In genomic region chr3:29319262-29319661, GRCh38 we compare ENCODE assay signal across 10 cellular contexts. TPM values are rescaled to one million over a fixed set of nuclear protein-coding genes. Genes with fewer than 3 reads are reported as not detected.
DNase-seq lines count a peak whose midpoint lies in the region; ATAC-seq and TF ChIP-seq lines count a peak whose summit lies in the region.
"Had no signal": no experiment of that assay in that cellular context is flagged by ENCODE, and none has a peak within 500 bp of the region (broad histone marks: within the 10 kb centered on the region; RNA-seq: fewer than 3 reads in every experiment).

No MANE protein-coding gene starts in this region.

- H4K91ac ChIP-seq in H9 (ENCODE audit: insufficient read length, low read depth, low read length), result no peak overlapping the region

- H3K27me3 Mint-ChIP-seq in MCF 10A (ENCODE audit: insufficient read depth, unreplicated experiment), result no peaks in the 10 kb centered on the region
- peaks cover 4% of the 10 kb centered on the region for H3K27me3 Mint-ChIP-seq in activated CD8-positive, alpha-beta T cell treated with anti-CD3 and anti-CD28 coated beads for 36 hours
- no peaks in the 10 kb centered on the region for H3K27me3 Mint-ChIP-seq in H9 (ENCODE audit: low read depth)

- intact Hi-C loops in breast epithelium (cut with DNase I; ENCODE audit: low total_unique reads), result no loop called here
- intact Hi-C loops in MCF 10A (cut with micrococcal nuclease), result no loop called here
- intact Hi-C loops in aorta (cut with DNase I), result no loop called here
- intact Hi-C loops in activated CD8-positive, alpha-beta T cell treated with anti-CD3 and anti-CD28 coated beads for 36 hours (cut with micrococcal nuclease), result no loop called here

- H3K4ac ChIP-seq in H9 (ENCODE audit: low read depth, low read length), result no peak overlapping the region

- H3K79me1 ChIP-seq in H9 (ENCODE audit: insufficient read depth, low read depth, low read length, poor library complexity, severe bottlenecking), result no peaks in the 10 kb centered on the region

- CTCF ChIA-PET in MCF 10A (lab: Yijun Ruan, JAX), result interaction anchor here (0.5 to 2.3 kb wide), 4 partner anchors 10 to 1634 kb away, joined by 3 to 6 read pairs (median 3); no protein-coding TSS in a partner anchor
- CTCF ChIA-PET in activated CD8-positive, alpha-beta T cell treated with anti-CD3 and anti-CD28 coated beads for 36 hours (lab: Charles Lee), result no interaction called here

- no TSS peak for BruUV-seq in MCF 10A (replicated peaks; lab: Mats Ljungman, UMichigan)

- H3K18ac ChIP-seq in H9 (ENCODE audit: insufficient read length, low read depth, low read length), result no peak overlapping the region

- no peak overlapping the region for H2BK12ac ChIP-seq in H9 (ENCODE audit: insufficient read length, low read depth, low read length)

- no peak overlapping the region for H3K4me2 ChIP-seq in H9 (ENCODE audit: insufficient read depth, insufficient read length, low read length)

- no peak overlapping the region for H3K27ac Mint-ChIP-seq in MCF 10A (ENCODE audit: low read depth, unreplicated experiment)
- H3K27ac Mint-ChIP-seq in activated CD8-positive, alpha-beta T cell treated with anti-CD3 and anti-CD28 coated beads for 36 hours, result no peak overlapping the region
- H3K27ac Mint-ChIP-seq in H9, result no peak overlapping the region

- H3K36me3 Mint-ChIP-seq in MCF 10A (ENCODE audit: insufficient read depth, unreplicated experiment) (peaks cover under 1% of the 10 kb centered on the region), H9 (ENCODE audit: insufficient read depth in 1 of 3, low read depth in 3 of 3) (no peaks in the 10 kb centered on the region)
- no peaks in the 10 kb centered on the region for H3K36me3 Mint-ChIP-seq in activated CD8-positive, alpha-beta T cell treated with anti-CD3 and anti-CD28 coated beads for 36 hours (ENCODE audit: low read depth)

- no peaks in the 10 kb centered on the region for H3K79me2 ChIP-seq in H9 (ENCODE audit: insufficient read depth, low read length)

- H3K4me3 Mint-ChIP-seq in MCF 10A (ENCODE audit: unreplicated experiment) (no peak overlapping the region), H9 (no peak overlapping the region)
- H3K4me3 Mint-ChIP-seq in activated CD8-positive, alpha-beta T cell treated with anti-CD3 and anti-CD28 coated beads for 36 hours, result no peak overlapping the region

- POLR2A ChIA-PET in MCF 10A (lab: Yijun Ruan, JAX), result interaction anchor here (1.2 to 1.6 kb wide), 4 partner anchors 10 to 16 kb away, joined by 3 to 6 read pairs (median 4); no protein-coding TSS in a partner anchor
- POLR2A ChIA-PET in activated CD8-positive, alpha-beta T cell treated with anti-CD3 and anti-CD28 coated beads for 36 hours (lab: Charles Lee), result no interaction called here

- H3K14ac ChIP-seq in H9 (ENCODE audit: insufficient read depth, low read length), result no peak overlapping the region

- no peak overlapping the region for H4K5ac ChIP-seq in H9 (ENCODE audit: insufficient read length, low read depth, low read length)

- H2BK20ac ChIP-seq in H9 (ENCODE audit: low read depth, low read length, poor library complexity, severe bottlenecking), result no peak overlapping the region

- ATAC-seq in HG02840 (IDR thresholded peaks at IDR 0.05; ENCODE audit: low FRiP score, unreplicated experiment) (peak; percentile 68), HG03565 (IDR thresholded peaks at IDR 0.05; ENCODE audit: unreplicated experiment) (peak; percentile 75), aorta (ENCODE audit: low FRiP score) (no peak)
- no peak for ATAC-seq in activated CD8-positive, alpha-beta T cell treated with anti-CD3 and anti-CD28 coated beads for 36 hours
- ATAC-seq: left lung had no signal

- no peaks in the 10 kb centered on the region for H4K20me1 ChIP-seq in H9 (ENCODE audit: control insufficient read depth, insufficient read depth, insufficient read length)

- H3K4me1 ChIP-seq in breast epithelium (no peaks in the 10 kb centered on the region), aorta (ENCODE audit: control insufficient read depth in 1 of 2, insufficient read depth in 2 of 2, low read length in 2 of 2) (peaks cover 0 to 13% of the 10 kb centered on the region in 2 donors), H9 (ENCODE audit: insufficient read depth, low read length) (no peaks in the 10 kb centered on the region)

- no peak for TF ChIP-seq POLR2A in breast epithelium (IDR thresholded peaks at IDR 0.05)

- H3K56ac ChIP-seq in H9 (ENCODE audit: insufficient read length, low read depth, low read length), result no peak overlapping the region

- 85 to 93% methylated on average over 4 of the region's 4 CpGs for WGBS in aorta, 2 donors
- no CpG with 5 or more reads among the region's 4 CpGs for WGBS in H9 (ENCODE audit: extremely low coverage, insufficient read length, low lambda C conversion rate)

- H3K9ac ChIP-seq in H9 (ENCODE audit: extremely low read depth, insufficient read length, low read length), result no peak overlapping the region

- H3T11ph ChIP-seq in H9 (ENCODE audit: low read length), result no peak overlapping the region

- H3K27ac ChIP-seq in breast epithelium (peak overlapping the region; percentile 54), aorta (ENCODE audit: low read depth in 1 of 2, low read length in 2 of 2) (peak overlapping the region; percentile 63 to 82), H9 (ENCODE audit: insufficient read length, low read depth, low read length) (no peak overlapping the region)
- H3K27ac ChIP-seq: left lung had no signal

- no peak overlapping the region for H2BK5ac ChIP-seq in H9 (ENCODE audit: insufficient read length, low read length)

- TF ChIP-seq CTCF in breast epithelium (IDR thresholded peaks at IDR 0.05) (no peak), MCF 10A (IDR thresholded peaks at IDR 0.05; ENCODE audit: unreplicated experiment) (no peak), H9 (conservative IDR thresholded peaks at IDR 0.05) (no peak)
- no peak for TF ChIP-seq CTCF in activated CD8-positive, alpha-beta T cell treated with anti-CD3 and anti-CD28 coated beads for 36 hours (IDR thresholded peaks at IDR 0.05)

- H3K9me3 ChIP-seq in breast epithelium (no peaks in the 10 kb centered on the region), aorta (ENCODE audit: control insufficient read depth, low read length) (no peaks in the 10 kb centered on the region), H9 (ENCODE audit: control insufficient read depth, low read depth, low read length) (no peaks in the 10 kb centered on the region)
- H3K9me3 ChIP-seq: left lung had no signal

- peaks cover 12% of the 10 kb centered on the region for H3K4me1 Mint-ChIP-seq in MCF 10A (ENCODE audit: insufficient read depth, unreplicated experiment)
- no peaks in the 10 kb centered on the region for H3K4me1 Mint-ChIP-seq in activated CD8-positive, alpha-beta T cell treated with anti-CD3 and anti-CD28 coated beads for 36 hours (ENCODE audit: low read depth)
- peaks cover 0 to 13% of the 10 kb centered on the region in 2 experiments; a peak in 2 of 4 replicates for H3K4me1 Mint-ChIP-seq in H9

- H3K36me3 ChIP-seq in breast epithelium (no peaks in the 10 kb centered on the region), aorta (ENCODE audit: control insufficient read depth in 1 of 2, insufficient read depth in 2 of 2, low read length in 1 of 2) (no peaks in the 10 kb centered on the region)
- H3K36me3 ChIP-seq: left lung had no signal

- H4K8ac ChIP-seq in H9 (replicated peaks; ENCODE audit: insufficient read length, low read depth, low read length), result no peak overlapping the region

- no peaks in the 10 kb centered on the region for H3K9me3 Mint-ChIP-seq in MCF 10A (ENCODE audit: unreplicated experiment)
- H3K9me3 Mint-ChIP-seq in activated CD8-positive, alpha-beta T cell treated with anti-CD3 and anti-CD28 coated beads for 36 hours, result no peaks in the 10 kb centered on the region
- no peaks in the 10 kb centered on the region for H3K9me3 Mint-ChIP-seq in H9

- H2AK5ac ChIP-seq in H9 (ENCODE audit: insufficient read length, low read length), result no peak overlapping the region

- H2AFZ ChIP-seq in H9 (ENCODE audit: low read length), result no peak overlapping the region

- DNase-seq in breast epithelium (ENCODE audit: low spot score in 2 of 2) (no peak), MCF 10A (ENCODE audit: unreplicated experiment) (no peak), aorta (no peak), H9 (no peak), medulla oblongata (ENCODE audit: extremely low spot score) (no peak)
- DNase-seq in activated CD8-positive, alpha-beta T cell treated with anti-CD3 and anti-CD28 coated beads for 36 hours, result no peak
- DNase-seq: left lung, NCI-H226 had no signal

- H3K27me3 ChIP-seq in breast epithelium, result no peaks in the 10 kb centered on the region
- no peaks in the 10 kb centered on the region for H3K27me3 ChIP-seq in aorta (ENCODE audit: control insufficient read depth in 1 of 2, insufficient read depth in 2 of 2, low read length in 1 of 2)
- no peaks in the 10 kb centered on the region for H3K27me3 ChIP-seq in H9 (ENCODE audit: insufficient read depth, low read length)
- H3K27me3 ChIP-seq: left lung had no signal

- H2BK120ac ChIP-seq in H9 (ENCODE audit: low read depth, low read length, poor library complexity, severe bottlenecking), result no peak overlapping the region

- H3K23ac ChIP-seq in H9 (ENCODE audit: insufficient read length, low read depth, low read length), result no peak overlapping the region

- H3K23me2 ChIP-seq in H9 (ENCODE audit: insufficient read length, low read depth, low read length, poor library complexity, severe bottlenecking), result no peaks in the 10 kb centered on the region

- H3K4me3 ChIP-seq in breast epithelium (peak overlapping the region in 1 of 3 donors; percentile 43), aorta (ENCODE audit: low read length in 2 of 2) (no peak overlapping the region)
- H3K4me3 ChIP-seq: left lung had no signal

- no peak overlapping the region for H2BK15ac ChIP-seq in H9 (ENCODE audit: low read depth, low read length)

RNA-seq across cellular contexts. Expression of gene RBMS3, which starts 38.4 kb away (rescaled TPM):
- total RNA-seq in breast epithelium (100 to 1,000 TPM in 2 of 3 donors, 10 to 100 TPM in 1; 48.4 to 117 (median 103) TPM), MCF 10A (2022) (65.5 and 74.2 TPM in 2 replicates), aorta (100 to 1,000 TPM; 157 to 203 TPM), H9 (2021) (7.3 and 8.1 TPM in 2 replicates)
- polyA plus RNA-seq in aorta, result 10 to 100 TPM; 26.8 to 32.9 TPM
- 1 to 10 TPM; 2.3 to 2.8 TPM for total RNA-seq in activated CD8-positive, alpha-beta T cell treated with anti-CD3 and anti-CD28 coated beads for 36 hours

Comparison
In these comparisons a context has a peak if more than half of its experiments do, and no peak if none do; other contexts are left out.
1. ATAC-seq: peak in HG02840 (single experiment) and HG03565 (single experiment); none in aorta (single experiment) and activated CD8-positive, alpha-beta T cell treated with anti-CD3 and anti-CD28 coated beads for 36 hours (single experiment).